Comparison of ENCODE assay signal across 8 cellular contexts in the genomic region with DNA sequence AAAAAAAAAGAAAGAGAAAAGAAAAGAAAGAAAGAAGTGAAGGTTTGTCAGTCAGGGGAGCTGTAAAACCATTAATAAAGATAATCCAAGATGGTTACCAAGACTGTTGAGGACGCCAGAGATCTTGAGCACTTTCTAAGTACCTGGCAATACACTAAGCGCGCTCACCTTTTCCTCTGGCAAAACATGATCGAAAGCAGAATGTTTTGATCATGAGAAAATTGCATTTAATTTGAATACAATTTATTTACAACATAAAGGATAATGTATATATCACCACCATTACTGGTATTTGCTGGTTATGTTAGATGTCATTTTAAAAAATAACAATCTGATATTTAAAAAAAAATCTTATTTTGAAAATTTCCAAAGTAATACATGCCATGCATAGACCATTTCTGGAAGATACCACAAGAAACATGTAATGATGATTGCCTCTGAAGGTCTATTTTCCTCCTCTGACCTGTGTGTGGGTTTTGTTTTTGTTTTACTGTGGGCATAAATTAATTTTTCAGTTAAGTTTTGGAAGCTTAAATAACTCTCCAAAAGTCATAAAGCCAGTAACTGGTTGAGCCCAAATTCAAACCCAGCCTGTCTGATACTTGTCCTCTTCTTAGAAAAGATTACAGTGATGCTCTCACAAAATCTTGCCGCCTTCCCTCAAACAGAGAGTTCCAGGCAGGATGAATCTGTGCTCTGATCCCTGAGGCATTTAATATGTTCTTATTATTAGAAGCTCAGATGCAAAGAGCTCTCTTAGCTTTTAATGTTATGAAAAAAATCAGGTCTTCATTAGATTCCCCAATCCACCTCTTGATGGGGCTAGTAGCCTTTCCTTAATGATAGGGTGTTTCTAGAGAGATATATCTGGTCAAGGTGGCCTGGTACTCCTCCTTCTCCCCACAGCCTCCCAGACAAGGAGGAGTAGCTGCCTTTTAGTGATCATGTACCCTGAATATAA. TPM values are rescaled to one million over a fixed set of nuclear protein-coding genes. Genes with fewer than 3 reads are reported as not detected.
A peak's percentile ranks its signal among the peaks of the same experiment; 100 is the strongest.
DNase-seq lines count a peak whose midpoint lies in the region; ATAC-seq, FAIRE-seq and TF ChIP-seq lines count a peak whose summit lies in the region.

No MANE protein-coding gene starts in this region.

- no peak for DNase-seq in BE2C
- no peak for DNase-seq in GM18507 (ENCODE audit: extremely low spot score, insufficient read length, low read depth)
- peak; percentile 14 to 31 for DNase-seq in SHP77 (lab: John Stamatoyannopoulos, UW)
- no peak for DNase-seq in endothelial cell (ENCODE audit: low spot score)
- DNase-seq in pons (ENCODE audit: low spot score), result peak; percentile 66
- DNase-seq in activated CD4-positive, CD25-positive, alpha-beta regulatory T cell treated with anti-CD3 and anti-CD28 coated beads, Interleukin-2, amount 50 U/mL, for 72 hours, result no peak

- no peak overlapping the region for H3K27ac Mint-ChIP-seq in endothelial cell (ENCODE audit: unreplicated experiment)

- TF ChIP-seq CTCF in BE2C (IDR thresholded peaks at IDR 0.05; ENCODE audit: low read depth, low read length) (peak; percentile 59), endothelial cell (IDR thresholded peaks at IDR 0.05; ENCODE audit: unreplicated experiment) (no peak)

- peaks cover 29% of the 10 kb centered on the region for H3K36me3 Mint-ChIP-seq in endothelial cell (ENCODE audit: low read depth, unreplicated experiment)

- no peaks in the 10 kb centered on the region for H3K9me3 Mint-ChIP-seq in endothelial cell (ENCODE audit: unreplicated experiment)

- no peaks in the 10 kb centered on the region for H3K9me3 ChIP-seq in BE2C

- H3K36me3 ChIP-seq in BE2C, result peaks cover 31% of the 10 kb centered on the region

- peak overlapping the region; percentile 87 for H3K4me3 ChIP-seq in BE2C (ENCODE audit: low read depth, low read length)

- H3K4me3 Mint-ChIP-seq in endothelial cell (ENCODE audit: unreplicated experiment), result peak overlapping the region; percentile 98

- peaks cover 19% of the 10 kb centered on the region for H3K4me1 Mint-ChIP-seq in endothelial cell (ENCODE audit: unreplicated experiment)

- ATAC-seq in HG02970 (IDR thresholded peaks at IDR 0.05; ENCODE audit: low FRiP score, unreplicated experiment) (no peak), HG03342 (IDR thresholded peaks at IDR 0.05; ENCODE audit: unreplicated experiment) (no peak)

- H3K27me3 Mint-ChIP-seq in endothelial cell (ENCODE audit: unreplicated experiment), result peaks cover 2% of the 10 kb centered on the region

- H3K4me1 ChIP-seq in BE2C, result peaks cover 3% of the 10 kb centered on the region; the same call in 1 of the 2 replicates

- peak; percentile 18 for FAIRE-seq in GM18507 (lab: Jason Lieb, UNC)

- no peaks in the 10 kb centered on the region for H3K27me3 ChIP-seq in BE2C

RNA-seq across cellular contexts. Expression of a gene that starts 2.0 kb away (rescaled TPM):
- 1,053 TPM for polyA plus RNA-seq in BE2C (2012; ENCODE audit: insufficient read depth, insufficient read length, low read depth)
- total RNA-seq in endothelial cell (ENCODE audit: unreplicated experiment), result 546 TPM

RNA-seq across cellular contexts. Expression of a gene that starts 2.2 kb away (rescaled TPM):
- not detected for polyA plus RNA-seq in BE2C (2012; ENCODE audit: insufficient read depth, insufficient read length, low read depth)
- 0.69 TPM for total RNA-seq in endothelial cell (ENCODE audit: unreplicated experiment)

RNA-seq across cellular contexts. Expression of a gene that starts 23.0 kb away (rescaled TPM):
- 19.9 TPM for polyA plus RNA-seq in BE2C (2012; ENCODE audit: insufficient read depth, insufficient read length, low read depth)
- total RNA-seq in endothelial cell (ENCODE audit: unreplicated experiment), result 13.4 TPM

RNA-seq across cellular contexts. Expression of a gene that starts 49.8 kb away (rescaled TPM):
- polyA plus RNA-seq in BE2C (2012; ENCODE audit: insufficient read depth, insufficient read length, low read depth), result 78.5 TPM
- 37.1 TPM for total RNA-seq in endothelial cell (ENCODE audit: unreplicated experiment)

Comparison
In these comparisons a context has a peak if more than half of its experiments do, and no peak if none do; other contexts are left out.
1. DNase-seq: peak in SHP77 (2 of 2) and pons (single experiment); none in BE2C (single experiment), GM18507 (single experiment), endothelial cell (single experiment) and activated CD4-positive, CD25-positive, alpha-beta regulatory T cell treated with anti-CD3 and anti-CD28 coated beads, Interleukin-2, amount 50 U/mL, for 72 hours (single experiment).